8 cellular contexts compared by ENCODE assay signal in the genomic region with DNA sequence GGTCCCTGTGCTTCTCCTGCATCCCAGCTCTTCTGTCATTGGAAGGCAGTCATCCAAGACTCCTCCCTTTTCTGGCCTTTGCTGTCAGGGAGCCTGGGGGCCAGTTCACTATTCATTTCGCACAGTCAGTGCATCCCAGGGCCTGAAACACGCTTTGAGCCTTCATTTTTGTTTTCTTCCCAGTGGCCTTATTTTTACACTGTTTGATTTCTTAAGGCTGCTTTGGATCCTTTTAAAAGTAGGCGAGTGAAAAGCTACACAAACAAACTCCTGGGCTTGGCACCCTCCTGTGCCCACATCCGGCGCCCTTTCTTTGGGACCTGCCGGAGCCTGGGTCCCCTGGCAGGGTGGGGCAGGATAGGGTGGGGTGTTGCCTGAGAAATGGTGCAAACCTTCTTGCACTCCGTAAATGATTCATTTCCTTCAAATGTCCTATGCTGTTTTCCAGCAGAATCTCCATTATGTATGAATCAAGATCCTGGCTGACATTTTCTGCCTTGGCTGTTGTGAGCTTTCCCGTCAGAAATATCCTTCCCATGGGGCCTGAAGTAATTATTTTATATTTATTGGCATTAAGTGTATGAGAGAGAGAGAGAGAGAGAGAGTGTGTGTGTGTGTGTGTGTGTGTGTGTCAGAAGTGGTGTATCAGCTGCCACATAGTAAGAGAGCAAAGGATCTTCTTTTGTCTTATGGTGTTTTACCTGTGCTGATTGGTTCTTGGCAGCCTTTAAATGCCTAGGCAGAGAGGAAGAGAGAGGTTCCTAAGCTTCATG. TPM values are rescaled to one million over a fixed set of nuclear protein-coding genes. Genes with fewer than 3 reads are reported as not detected.
DNase-seq lines count a peak whose midpoint lies in the region; ATAC-seq and TF ChIP-seq lines count a peak whose summit lies in the region.

No MANE protein-coding gene starts in this region.

- POLR2A ChIA-PET in GM10248 (lab: Yijun Ruan, JAX): no interaction called here

- CTCF ChIA-PET in GM10248 (lab: Yijun Ruan, JAX): interaction anchor here (1.0 kb wide), 1 partner anchor 17 kb away, joined by 3 read pairs; no protein-coding TSS in a partner anchor

- intact Hi-C loops in psoas muscle (cut with DNase I): no loop called here

- TF ChIP-seq CTCF in epithelial cell of esophagus (IDR thresholded peaks at IDR 0.05; ENCODE audit: insufficient read depth, low read depth, low read length, missing control alignments) (no peak), psoas muscle (IDR thresholded peaks at IDR 0.05) (no peak), GM10248 (IDR thresholded peaks at IDR 0.05; ENCODE audit: control extremely low read depth, extremely low read depth, low read depth, missing control alignments) (no peak)

- H3K4me3 ChIP-seq in epithelial cell of esophagus (ENCODE audit: low read length): no peak overlapping the region
- no peak overlapping the region for H3K4me3 ChIP-seq in psoas muscle

- peak in 2 of 4 donors; percentile 38 to 57 for ATAC-seq in psoas muscle
- no peak for ATAC-seq in GM21737 (IDR thresholded peaks at IDR 0.05; ENCODE audit: unreplicated experiment)

- peaks cover 0 to 25% (median 3%) of the 10 kb centered on the region in 3 donors for H3K27me3 ChIP-seq in psoas muscle (ENCODE audit: insufficient read depth in 3 of 3, low read length in 2 of 3)

- peak; percentile 75 for DNase-seq in ELR (ENCODE audit: low read depth)
- peak; percentile 11 for DNase-seq in T follicular helper cell (ENCODE audit: low read depth)
- peak; percentile 85 for DNase-seq in epithelial cell of esophagus (ENCODE audit: low read depth)
- peak in 1 of 2 donors; percentile 71 for DNase-seq in psoas muscle
- no peak for DNase-seq in NOMO-1 treated with dmso at 0.1 percent for 144 hours (lab: John Stamatoyannopoulos, UW; ENCODE audit: unreplicated experiment)
- no peak for DNase-seq in islet precursor cell
- DNase-seq in GM10248 (ENCODE audit: extremely low spot score): no peak

- no peaks in the 10 kb centered on the region for H3K36me3 ChIP-seq in psoas muscle (ENCODE audit: insufficient read depth in 1 of 2, low read depth in 1 of 2)

- WGBS in psoas muscle, 3 donors: 61 to 72% (median 67%) methylated on average over 8 of the region's 8 CpGs

- no peaks in the 10 kb centered on the region for H3K9me3 ChIP-seq in psoas muscle

- peaks cover 21% of the 10 kb centered on the region for H3K4me1 ChIP-seq in psoas muscle

- H3K27ac ChIP-seq in psoas muscle: peak overlapping the region; percentile 46

RNA-seq across cellular contexts. Expression of gene BCR, which starts 45.6 kb away (rescaled TPM):
- 1 to 10 TPM; 6.5 to 7.7 (median 7.0) TPM for total RNA-seq in psoas muscle
- 1 to 10 TPM; 2.7 to 4.7 (median 4.0) TPM for polyA plus RNA-seq in psoas muscle

Comparison
In these comparisons a context has a peak if more than half of its experiments do, and no peak if none do; other contexts are left out.
1. DNase-seq: peak in ELR (single experiment), T follicular helper cell (single experiment) and epithelial cell of esophagus (single experiment); none in NOMO-1 treated with dmso at 0.1 percent for 144 hours (single experiment), islet precursor cell (single experiment) and GM10248 (single experiment).